In genomic region chr2:181891966-181892794, GRCh38 we compare ENCODE assay signal across 8 cellular contexts. TPM values are rescaled to one million over a fixed set of nuclear protein-coding genes. Genes with fewer than 3 reads are reported as not detected.
DNase-seq lines count a peak whose midpoint lies in the region; ATAC-seq and TF ChIP-seq lines count a peak whose summit lies in the region.

No MANE protein-coding gene starts in this region.

- peak overlapping the region; percentile 98 for H3K27ac ChIP-seq in left ventricle myocardium inferior (replicated peaks)
- peak overlapping the region; percentile 98 for H3K27ac ChIP-seq in psoas muscle

- WGBS in psoas muscle, 3 donors = 0% methylated on average over 45 to 83 of the region's 83 CpGs

- peak; percentile 57 for TF ChIP-seq CTCF in Loucy (conservative IDR thresholded peaks at IDR 0.05; ENCODE audit: low read length)
- peak; percentile 26 for TF ChIP-seq CTCF in left ventricle myocardium inferior (IDR thresholded peaks at IDR 0.05; ENCODE audit: borderline replicate concordance)
- TF ChIP-seq CTCF in psoas muscle (IDR thresholded peaks at IDR 0.05) = peak; percentile 25

- H4K20me1 ChIP-seq in Loucy (ENCODE audit: insufficient read depth, low read length, poor library complexity, severe bottlenecking) = peaks cover 44% of the 10 kb centered on the region

- DNase-seq in HAP-1 (ENCODE audit: low spot score in 2 of 2) = peak; percentile 51 to 74
- DNase-seq in SW 1271 (lab: John Stamatoyannopoulos, UW) = peak; percentile 39 to 77
- peak; percentile 76 for DNase-seq in adipocyte (ENCODE audit: low read depth)
- peak; percentile 77 for DNase-seq in left ventricle myocardium inferior
- DNase-seq in psoas muscle = peak; percentile 74 to 89
- DNase-seq in NCI-H187 treated with DMSO at 0.1 percent for 48 hours (lab: John Stamatoyannopoulos, UW) = no peak

- H3K4me3 ChIP-seq in HAP-1 (peak overlapping the region; percentile 67), Loucy (ENCODE audit: low read length, poor library complexity, severe bottlenecking) (peak overlapping the region; percentile 82), adipocyte (ENCODE audit: low read length) (peak overlapping the region; percentile 100), left ventricle myocardium inferior (peak overlapping the region; percentile 92), psoas muscle (peak overlapping the region; percentile 89)

- peaks cover 24% of the 10 kb centered on the region for H3K4me1 ChIP-seq in HAP-1
- H3K4me1 ChIP-seq in Loucy (ENCODE audit: insufficient read depth, low read length, poor library complexity, severe bottlenecking) = peaks cover 52% of the 10 kb centered on the region
- H3K4me1 ChIP-seq in adipocyte (ENCODE audit: control insufficient read depth, insufficient read depth, low read length) = peaks cover 30% of the 10 kb centered on the region
- H3K4me1 ChIP-seq in left ventricle myocardium inferior = peaks cover 67% of the 10 kb centered on the region
- peaks cover 37% of the 10 kb centered on the region for H3K4me1 ChIP-seq in psoas muscle

- H3K4me2 ChIP-seq in Loucy (ENCODE audit: low read depth, low read length, poor library complexity, severe bottlenecking) = peak overlapping the region; percentile 86

- ATAC-seq in psoas muscle = peak; percentile 76 to 82 (median 76)

- H3F3A ChIP-seq in Loucy (ENCODE audit: low read depth) = no peaks in the 10 kb centered on the region

- H3K9me3 ChIP-seq in HAP-1 (no peaks in the 10 kb centered on the region), Loucy (ENCODE audit: insufficient read depth, low read depth, low read length) (no peaks in the 10 kb centered on the region), adipocyte (ENCODE audit: control insufficient read depth, low read length) (no peaks in the 10 kb centered on the region), left ventricle myocardium inferior (replicated peaks) (no peaks in the 10 kb centered on the region), psoas muscle (no peaks in the 10 kb centered on the region)

- no peaks in the 10 kb centered on the region for H3K9me2 ChIP-seq in Loucy (replicated peaks; ENCODE audit: low read depth, low read length)

- intact Hi-C loops in left ventricle myocardium inferior (cut with micrococcal nuclease) = no loop called here
- intact Hi-C loops in psoas muscle (cut with DNase I) = loop anchor here in 1 of 2 donors (10.0 kb wide), 1 partner anchor 147 kb away; no protein-coding TSS in a partner anchor

- TF ChIP-seq POLR2A in GM10847 (IDR thresholded peaks at IDR 0.05; ENCODE audit: extremely low read depth, insufficient read length) = peak; percentile 34

- peak overlapping the region; percentile 71 for H2AFZ ChIP-seq in Loucy (ENCODE audit: low read length)

- H3K27me3 ChIP-seq in HAP-1 (ENCODE audit: low read depth) (no peaks in the 10 kb centered on the region), Loucy (ENCODE audit: insufficient read depth, low read length, poor library complexity, severe bottlenecking) (no peaks in the 10 kb centered on the region), adipocyte (replicated peaks; ENCODE audit: control insufficient read depth, insufficient read depth, low read length) (no peaks in the 10 kb centered on the region), left ventricle myocardium inferior (ENCODE audit: low read depth) (no peaks in the 10 kb centered on the region), psoas muscle (ENCODE audit: insufficient read depth in 3 of 3, low read length in 2 of 3) (no peaks in the 10 kb centered on the region)

- H3K36me3 ChIP-seq in HAP-1 (replicated peaks) (0 out of 2 replicates have a peak, but pooled peaks cover 3% of the 10 kb centered on the region), Loucy (ENCODE audit: insufficient read depth, low read length) (no peaks in the 10 kb centered on the region), adipocyte (ENCODE audit: control insufficient read depth, insufficient read depth, low read length, severe bottlenecking) (peaks cover 12% of the 10 kb centered on the region), left ventricle myocardium inferior (peaks cover 5% of the 10 kb centered on the region), psoas muscle (ENCODE audit: insufficient read depth in 1 of 2, low read depth in 1 of 2) (peaks cover 0 to 14% of the 10 kb centered on the region in 2 donors)

- in situ Hi-C loops in HAP-1 (cut with MboI; ENCODE audit: low sequenced_read_pairs) = loop anchor here (25.0 kb wide), 1 partner anchor 130 kb away; no protein-coding TSS in a partner anchor

- H3K9ac ChIP-seq in Loucy (ENCODE audit: low read depth, low read length, poor library complexity, severe bottlenecking) = peak overlapping the region; percentile 81
- H3K9ac ChIP-seq in adipocyte (ENCODE audit: low read length) = peak overlapping the region; percentile 99

- H3K79me2 ChIP-seq in Loucy (ENCODE audit: insufficient read depth, low read length) = peaks cover 51% of the 10 kb centered on the region

RNA-seq across cellular contexts. Expression of gene ITPRID2, which starts 0.7 kb away (rescaled TPM):
- total RNA-seq in left ventricle myocardium inferior = 76.0 TPM
- total RNA-seq in psoas muscle = 10 to 100 TPM; 46.0 to 73.3 (median 65.9) TPM
- 10 to 100 TPM; 31.6 to 56.4 (median 36.8) TPM for polyA plus RNA-seq in psoas muscle
